ENCODE assay signal across 8 cellular contexts in genomic region chr2:207223051-207223450, GRCh38. TPM values are rescaled to one million over a fixed set of nuclear protein-coding genes. Genes with fewer than 3 reads are reported as not detected.
DNase-seq lines count a peak whose midpoint lies in the region; ATAC-seq and TF ChIP-seq lines count a peak whose summit lies in the region.

No MANE protein-coding gene starts in this region.

- H3K79me1 ChIP-seq in IMR-90 (ENCODE audit: low read depth in 1 of 2, low read length in 2 of 2), result no peaks in the 10 kb centered on the region

- H3K4me3 ChIP-seq in IMR-90 (ENCODE audit: insufficient read depth, low read depth, low read length), result no peak overlapping the region

- peak; percentile 87 for DNase-seq in IMR-90
- DNase-seq in HUDEP-2 (lab: John Stamatoyannopoulos, UW; ENCODE audit: unreplicated experiment in 76 of 76), result no peak
- DNase-seq in immature natural killer cell, result no peak
- DNase-seq in NCI-H1092 treated with DMSO at 0.1 percent for 48 hours (lab: John Stamatoyannopoulos, UW), result no peak
- no peak for DNase-seq in 8988T

- in situ Hi-C loops in IMR-90 (cut with MboI; ENCODE audit: low sequenced_read_pairs), result no loop called here

- H3K4ac ChIP-seq in IMR-90 (ENCODE audit: low read depth, low read length), result 0 out of 2 replicates have a peak overlapping the region, but pooled peaks have one; percentile 7

- peak overlapping the region; percentile 20 for H2BK120ac ChIP-seq in IMR-90 (ENCODE audit: low read depth, low read length)

- H3K4me2 ChIP-seq in IMR-90 (ENCODE audit: low read depth, low read length), result no peak overlapping the region

- H3K27me3 Mint-ChIP-seq in immature natural killer cell (ENCODE audit: low read depth in 3 of 3), result peaks cover 5 to 10% (median 6%) of the 10 kb centered on the region in 3 donors

- H3K56ac ChIP-seq in IMR-90 (ENCODE audit: extremely low read depth, insufficient read depth, low read length), result peak overlapping the region; percentile 6; the same call in 1 of the 2 replicates

- H3K36me3 Mint-ChIP-seq in immature natural killer cell, result no peaks in the 10 kb centered on the region

- H3K9me1 ChIP-seq in IMR-90 (ENCODE audit: insufficient read depth, low read length), result peaks cover 10% of the 10 kb centered on the region

- H3K4me3 Mint-ChIP-seq in immature natural killer cell, result no peak overlapping the region

- TF ChIP-seq POLR2A in IMR-90 (IDR thresholded peaks at IDR 0.05; ENCODE audit: low read depth, low read length), result no peak

- H2BK5ac ChIP-seq in IMR-90 (ENCODE audit: low read depth, low read length, poor library complexity, severe bottlenecking), result no peak overlapping the region

- dilution Hi-C loops in IMR-90 (cut with HindIII; ENCODE audit: low sequenced_read_pairs, unreplicated experiment), result no loop called here

- peak overlapping the region; percentile 29; the same call in 1 of the 2 replicates for H2AK5ac ChIP-seq in IMR-90 (ENCODE audit: low read depth, low read length)

- CTCF ChIA-PET in IMR-90 (lab: Yijun Ruan, JAX), result no interaction called here

- intact Hi-C loops in IMR-90 (cut with micrococcal nuclease), result loop anchor here (5.0 kb wide), 1 partner anchor 41 kb away; no protein-coding TSS in a partner anchor

- POLR2A ChIA-PET in IMR-90 (lab: Charles Lee; ENCODE audit: unreplicated experiment), result no interaction called here

- ATAC-seq in GM18499 (IDR thresholded peaks at IDR 0.05; ENCODE audit: insufficient read depth, unreplicated experiment) (peak; percentile 84), GM21526 (IDR thresholded peaks at IDR 0.05; ENCODE audit: low FRiP score, unreplicated experiment) (peak; percentile 61), IMR-90 (ENCODE audit: low read depth) (peak; percentile 84), esophagus mucosa (peak; percentile 80)

- no peaks in the 10 kb centered on the region for H3K9me3 ChIP-seq in IMR-90 (ENCODE audit: control insufficient read depth, insufficient read depth, low read length)

- no peaks in the 10 kb centered on the region for H3K36me3 ChIP-seq in IMR-90 (ENCODE audit: control insufficient read depth, insufficient read depth, low read length)

- H3K9ac ChIP-seq in IMR-90 (ENCODE audit: low read depth, low read length), result no peak overlapping the region

- peak; percentile 19; the same call in 1 of the 2 replicates for TF ChIP-seq RAD21 in IMR-90 (IDR thresholded peaks at IDR 0.05; ENCODE audit: low read length)

- H3K14ac ChIP-seq in IMR-90 (replicated peaks; ENCODE audit: low read depth, low read length), result peak overlapping the region; percentile 24

- H3K23ac ChIP-seq in IMR-90 (ENCODE audit: low read depth, low read length), result no peak overlapping the region; the same call in 1 of the 2 replicates

- peaks cover 13% of the 10 kb centered on the region for H3K4me1 ChIP-seq in IMR-90 (ENCODE audit: control insufficient read depth, insufficient read depth, low read length)

- no peak overlapping the region for H4K5ac ChIP-seq in IMR-90 (ENCODE audit: low read depth, low read length)

- TF ChIP-seq CTCF in IMR-90 (conservative IDR thresholded peaks at IDR 0.05; ENCODE audit: low read depth, low read length), result no peak

- peak overlapping the region; percentile 27; the same call in 1 of the 2 replicates for H3K18ac ChIP-seq in IMR-90 (ENCODE audit: low read depth, low read length)

- no peak overlapping the region for H2AK9ac ChIP-seq in IMR-90 (replicated peaks; ENCODE audit: low read depth, low read length, poor library complexity)

- H3K4me1 Mint-ChIP-seq in immature natural killer cell, result peaks cover 0 to 12% of the 10 kb centered on the region in 2 donors

- H3K27ac Mint-ChIP-seq in immature natural killer cell, result no peak overlapping the region

- H3K27ac ChIP-seq in IMR-90 (ENCODE audit: insufficient read depth, low read length), result no peak overlapping the region

- WGBS in IMR-90 (ENCODE audit: extremely low coverage in 2 of 2, insufficient read length in 1 of 2), 2 experiments, result no CpG with 5 or more reads among the region's 3 CpGs

- H3K9me3 Mint-ChIP-seq in immature natural killer cell, result no peaks in the 10 kb centered on the region

- no peaks in the 10 kb centered on the region for H4K20me1 ChIP-seq in IMR-90 (ENCODE audit: insufficient read depth, low read length)

- H4K91ac ChIP-seq in IMR-90 (ENCODE audit: insufficient read depth, low read depth, low read length), result peak overlapping the region; percentile 9; the same call in 1 of the 2 replicates

- 0 out of 3 replicates have a peak overlapping the region, but pooled peaks have one; percentile 17 for H2BK15ac ChIP-seq in IMR-90 (ENCODE audit: low read depth, low read length)

- H4K8ac ChIP-seq in IMR-90 (ENCODE audit: low read depth in 2 of 2, low read length in 2 of 2), result no peak overlapping the region

- BruUV-seq in IMR-90 (replicated peaks; lab: Mats Ljungman, UMichigan), result no TSS peak

- H3K27me3 ChIP-seq in IMR-90 (ENCODE audit: control insufficient read depth, insufficient read depth, low read length), result no peaks in the 10 kb centered on the region

- H2BK20ac ChIP-seq in IMR-90 (ENCODE audit: low read depth, low read length), result no peak overlapping the region

- H2AFZ ChIP-seq in IMR-90 (replicated peaks; ENCODE audit: low read length, poor library complexity), result peak overlapping the region; percentile 19

TF ChIP-seq in IMR-90, 13 proteins besides CTCF, POLR2A, EP300 and RAD21:
- TF ChIP-seq RFX5 (IDR thresholded peaks at IDR 0.05; ENCODE audit: low read depth, low read length) (no peak), USF2 (IDR thresholded peaks at IDR 0.05; ENCODE audit: low read depth, low read length) (no peak), RCOR1 (IDR thresholded peaks at IDR 0.05; ENCODE audit: insufficient replicate concordance, low read length) (no peak), SMC3 (IDR thresholded peaks at IDR 0.05; ENCODE audit: low read depth, low read length) (no peak), CEBPB (IDR thresholded peaks at IDR 0.05; ENCODE audit: low read depth, low read length) (no peak), MAZ (IDR thresholded peaks at IDR 0.05; ENCODE audit: borderline replicate concordance, low read depth, low read length) (no peak), MAFK (IDR thresholded peaks at IDR 0.05; ENCODE audit: low read depth, low read length) (0 out of 2 replicates have a peak, but pooled peaks have one; percentile 13), FOS (IDR thresholded peaks at IDR 0.05; ENCODE audit: low read depth, low read length) (peak; percentile 26; the same call in 1 of the 2 replicates), MXI1 (IDR thresholded peaks at IDR 0.05; ENCODE audit: borderline replicate concordance, low read depth, low read length) (no peak), CHD1 (IDR thresholded peaks at IDR 0.05; ENCODE audit: low read depth, low read length) (no peak), NFE2L2 (IDR thresholded peaks at IDR 0.05; ENCODE audit: low read depth, low read length) (no peak), BHLHE40 (IDR thresholded peaks at IDR 0.05; ENCODE audit: low read depth, low read length) (peak; percentile 33; the same call in 1 of the 2 replicates)

RNA-seq across cellular contexts. Expression of gene KLF7, which starts 57.3 kb away (rescaled TPM):
- 25.3 and 28.5 TPM in 2 replicates for total RNA-seq in IMR-90 (2012; rRNA removed)
- 23.1 and 24.1 TPM in 2 replicates for polyA plus RNA-seq in IMR-90 (2012; rRNA removed)
- 5.1 and 8.5 TPM in 2 replicates for polyA plus RNA-seq in IMR-90 (2012; cell fraction: cytosol; rRNA removed)
- 33.0 and 75.4 TPM in 2 replicates for polyA plus RNA-seq in IMR-90 (2012; cell fraction: nucleus; rRNA removed; ENCODE audit: low replicate concordance)
- total RNA-seq in esophagus mucosa, result 20.1 TPM
- 10 to 100 TPM in 1 of 3 donors, 1 to 10 TPM in 2; 3.5 to 10.2 (median 6.7) TPM for polyA plus RNA-seq in immature natural killer cell
